In genomic region chr15:74870496-74871213, GRCh38 we compare ENCODE assay signal across 10 cellular contexts. TPM values are rescaled to one million over a fixed set of nuclear protein-coding genes. Genes with fewer than 3 reads are reported as not detected.
DNase-seq lines count a peak whose midpoint lies in the region; ATAC-seq and TF ChIP-seq lines count a peak whose summit lies in the region.
"Had no signal": no experiment of that assay in that cellular context is flagged by ENCODE, and none has a peak within 500 bp of the region (broad histone marks: within the 10 kb centered on the region; RNA-seq: fewer than 3 reads in every experiment).

No MANE protein-coding gene starts in this region.

- peak overlapping the region; percentile 99 for H3K4me3 Mint-ChIP-seq in stimulated activated memory B cell treated with anti-CD40 and anti-IgM and Interleukin-4, amounts not matched to agents 10 μg/mL and 1 μg/mL and 100 μg/mL, for 72 hours

- H3K4me3 ChIP-seq in HEK293 (ENCODE audit: low read depth, low read length) = no peak overlapping the region
- H3K4me3 ChIP-seq in gastroesophageal sphincter = peak overlapping the region in 1 of 2 donors; percentile 71

- H3K27ac ChIP-seq in HEK293 (ENCODE audit: extremely low read depth, low read depth, low read length) (no peak overlapping the region), gastroesophageal sphincter (peak overlapping the region; percentile 44 to 96 (median 94))

- peaks cover 75% of the 10 kb centered on the region for H3K4me1 Mint-ChIP-seq in stimulated activated memory B cell treated with anti-CD40 and anti-IgM and Interleukin-4, amounts not matched to agents 10 μg/mL and 1 μg/mL and 100 μg/mL, for 72 hours

- POLR2A ChIA-PET in HEK293 (lab: Yijun Ruan, JAX) = interaction anchor here (0.6 to 4.3 kb wide), 8 partner anchors 12 to 169 kb away, joined by 3 to 20 read pairs (median 6); partner anchors contain the start of genes COX5A, FAM219B and MPI

- no peaks in the 10 kb centered on the region for H3K27me3 ChIP-seq in gastroesophageal sphincter

- no peak for TF ChIP-seq POLR2A in gastroesophageal sphincter (IDR thresholded peaks at IDR 0.05)

- H3K27me3 Mint-ChIP-seq in stimulated activated memory B cell treated with anti-CD40 and anti-IgM and Interleukin-4, amounts not matched to agents 10 μg/mL and 1 μg/mL and 100 μg/mL, for 72 hours = no peaks in the 10 kb centered on the region

- H3K36me3 Mint-ChIP-seq in stimulated activated memory B cell treated with anti-CD40 and anti-IgM and Interleukin-4, amounts not matched to agents 10 μg/mL and 1 μg/mL and 100 μg/mL, for 72 hours = peaks cover 44% of the 10 kb centered on the region

- H3K36me3 ChIP-seq in HEK293 (ENCODE audit: control insufficient read depth in 2 of 2, insufficient read depth in 1 of 2, low read length in 2 of 2) = peaks cover 8 to 30% of the 10 kb centered on the region in 2 experiments; a peak in 2 of 3 replicates
- no peaks in the 10 kb centered on the region for H3K36me3 ChIP-seq in gastroesophageal sphincter

- 23 to 27% methylated on average over 6 of the region's 6 CpGs for WGBS in gastroesophageal sphincter (ENCODE audit: low coverage in 1 of 2), 2 donors

- peak overlapping the region; percentile 98 for H3K27ac Mint-ChIP-seq in stimulated activated memory B cell treated with anti-CD40 and anti-IgM and Interleukin-4, amounts not matched to agents 10 μg/mL and 1 μg/mL and 100 μg/mL, for 72 hours

- no peaks in the 10 kb centered on the region for H3K9me3 ChIP-seq in HEK293 (ENCODE audit: control insufficient read depth, insufficient read depth, low read depth, low read length)
- H3K9me3 ChIP-seq in gastroesophageal sphincter = no peaks in the 10 kb centered on the region

- H3K9me3 Mint-ChIP-seq in stimulated activated memory B cell treated with anti-CD40 and anti-IgM and Interleukin-4, amounts not matched to agents 10 μg/mL and 1 μg/mL and 100 μg/mL, for 72 hours = no peaks in the 10 kb centered on the region

- CTCF ChIA-PET in HEK293 (lab: Yijun Ruan, JAX) = interaction anchor here (0.6 to 3.1 kb wide), 6 partner anchors 21 to 254 kb away, joined by 3 to 20 read pairs (median 3); no protein-coding TSS in a partner anchor

- peaks cover 11% of the 10 kb centered on the region for H3K4me1 ChIP-seq in HEK293 (ENCODE audit: control insufficient read depth, insufficient read depth, low read length)
- H3K4me1 ChIP-seq in gastroesophageal sphincter = peaks cover 2 to 75% (median 54%) of the 10 kb centered on the region in 3 donors

- no peak for TF ChIP-seq EP300 in gastroesophageal sphincter (IDR thresholded peaks at IDR 0.05)

- TF ChIP-seq CTCF in HEK293 (tag by site-specific recombination; IDR thresholded peaks at IDR 0.05) (no peak), gastroesophageal sphincter (IDR thresholded peaks at IDR 0.05) (no peak)

- ATAC-seq in gastroesophageal sphincter = no peak
- no peak for ATAC-seq in stimulated activated memory B cell treated with anti-CD40 and anti-IgM and Interleukin-4, amounts not matched to agents 10 μg/mL and 1 μg/mL and 100 μg/mL, for 72 hours

- DNase-seq in UCSD-AML1 (lab: John Stamatoyannopoulos, UW; ENCODE audit: unreplicated experiment) = peak; percentile 19
- DNase-seq in NCI-H128 (lab: John Stamatoyannopoulos, UW; ENCODE audit: unreplicated experiment) = no peak
- DNase-seq in NCI-H1105 treated with DMSO at 0.1 percent for 48 hours (lab: John Stamatoyannopoulos, UW) = no peak
- no peak for DNase-seq in activated effector memory CD4-positive, alpha-beta T cell treated with Interleukin-2 at 50 U/mL for 16 hours
- DNase-seq: NCI-H2029 treated with DMSO at 0.1 percent for 48 hours had no signal

TF ChIP-seq in HEK293, 187 proteins besides CTCF, POLR2A, EP300 and RAD21:
- TF ChIP-seq SP7 (tag by site-specific recombination; IDR thresholded peaks at IDR 0.05) (peak; percentile 37; the same call in 1 of the 2 replicates), ZNF626 (tag by site-specific recombination; IDR thresholded peaks at IDR 0.05) (no peak)

RNA-seq across cellular contexts. Expression of gene SCAMP2, which starts 2.5 kb away (rescaled TPM):
- 100 to 1,000 TPM in 1 of 4 donors, 10 to 100 TPM in 3; 45.6 to 111 (median 72.1) TPM for total RNA-seq in gastroesophageal sphincter

RNA-seq across cellular contexts. Expression of gene MPI, which starts 19.2 kb away (rescaled TPM):
- 10 to 100 TPM; 36.5 to 58.8 (median 42.5) TPM for total RNA-seq in gastroesophageal sphincter

RNA-seq across cellular contexts. Expression of gene ULK3, which starts 27.7 kb away (rescaled TPM):
- 10 to 100 TPM; 26.4 to 51.8 (median 32.7) TPM for total RNA-seq in gastroesophageal sphincter

RNA-seq across cellular contexts. Expression of gene FAM219B, which starts 36.0 kb away (rescaled TPM):
- total RNA-seq in gastroesophageal sphincter = 10 to 100 TPM; 85.0 to 93.4 (median 88.8) TPM

RNA-seq across cellular contexts. Expression of gene CPLX3, which starts 44.2 kb away (rescaled TPM):
- total RNA-seq in gastroesophageal sphincter = not detected
- total RNA-seq: aorta, mononuclear cell had no signal
